Comparison of ENCODE assay signal across 1 cellular context in genomic region chr1:231065510-231066241, GRCh38.
TF ChIP-seq lines count a peak whose summit lies in the region.

No MANE protein-coding gene starts in this region.

TF ChIP-seq in K562, 482 proteins besides CTCF, POLR2A, EP300 and RAD21 (continued from another document and continues in another):
- TF ChIP-seq E4F1 (CRISPR knock-in tag; IDR thresholded peaks at IDR 0.05; ENCODE audit: borderline replicate concordance) (no peak), MBD2 (IDR thresholded peaks at IDR 0.05; ENCODE audit: borderline replicate concordance, low read depth) (no peak), ZBED1 (IDR thresholded peaks at IDR 0.05) (no peak), JUND (IDR thresholded peaks at IDR 0.05; ENCODE audit: borderline replicate concordance, low read depth, low read length) (peak; percentile 48), JUND (tag; IDR thresholded peaks at IDR 0.05; ENCODE audit: borderline replicate concordance, low read depth, low read length) (peak; percentile 50; the same call in 1 of the 3 replicates), CBX5 (IDR thresholded peaks at IDR 0.05; ENCODE audit: borderline replicate concordance, low read depth) (no peak), SMARCE1 (IDR thresholded peaks at IDR 0.05) (0 out of 2 replicates have a peak, but pooled peaks have one; percentile 65), USF2 (CRISPR knock-in tag; IDR thresholded peaks at IDR 0.05) (no peak), KAT7 (CRISPR knock-in tag; IDR thresholded peaks at IDR 0.05; ENCODE audit: borderline replicate concordance) (no peak), XRCC5 (IDR thresholded peaks at IDR 0.05; ENCODE audit: low read depth, low read length) (no peak), MNT (conservative IDR thresholded peaks at IDR 0.05) (peak in 1 of 2 experiments; percentile 46; a peak in 1 of 4 replicates), ZNF318 (IDR thresholded peaks at IDR 0.05; ENCODE audit: borderline replicate concordance in 1 of 2, low read depth in 1 of 2) (peak in 1 of 2 experiments; percentile 17; a peak in 1 of 4 replicates), HSF4 (CRISPR knock-in tag; IDR thresholded peaks at IDR 0.05; ENCODE audit: borderline replicate concordance) (no peak), SMAD3 (CRISPR knock-in tag; conservative IDR thresholded peaks at IDR 0.05) (no peak), DEAF1 (CRISPR knock-in tag; IDR thresholded peaks at IDR 0.05) (no peak), KDM4B (IDR thresholded peaks at IDR 0.05; ENCODE audit: borderline replicate concordance in 2 of 2, low read depth in 1 of 2) (no peak), TAL1 (IDR thresholded peaks at IDR 0.05) (peak; percentile 94), BRF2 (IDR thresholded peaks at IDR 0.05; ENCODE audit: borderline replicate concordance, insufficient read depth, insufficient read length) (no peak), TCF3 (CRISPR knock-in tag; IDR thresholded peaks at IDR 0.05) (peak; percentile 96), ZNF174 (CRISPR knock-in tag; IDR thresholded peaks at IDR 0.05) (no peak), BDP1 (IDR thresholded peaks at IDR 0.05; ENCODE audit: insufficient read depth, insufficient read length) (no peak), PCBP1 (IDR thresholded peaks at IDR 0.05; ENCODE audit: low read depth, low read length, poor library complexity, severe bottlenecking) (no peak), DLX4 (CRISPR knock-in tag; IDR thresholded peaks at IDR 0.05) (no peak), ARID2 (IDR thresholded peaks at IDR 0.05) (no peak), ZNF780A (CRISPR knock-in tag; IDR thresholded peaks at IDR 0.05) (no peak), PML (IDR thresholded peaks at IDR 0.05; ENCODE audit: low read length) (peak; percentile 63), FOXA1 (IDR thresholded peaks at IDR 0.05; ENCODE audit: borderline replicate concordance) (no peak), CREM (IDR thresholded peaks at IDR 0.05; ENCODE audit: low read depth) (peak; percentile 51; the same call in 1 of the 2 replicates), HDAC1 (IDR thresholded peaks at IDR 0.05) (no peak), TRIM25 (IDR thresholded peaks at IDR 0.05; ENCODE audit: borderline replicate concordance) (no peak), RBM25 (IDR thresholded peaks at IDR 0.05; ENCODE audit: low read depth, low read length, severe bottlenecking) (no peak), PHF8 (IDR thresholded peaks at IDR 0.05; ENCODE audit: borderline replicate concordance, low read length) (no peak), ZNF583 (CRISPR knock-in tag; IDR thresholded peaks at IDR 0.05) (peak; percentile 48; the same call in 1 of the 2 replicates), EP400 (IDR thresholded peaks at IDR 0.05) (peak; percentile 69), CBX2 (IDR thresholded peaks at IDR 0.05; ENCODE audit: insufficient read depth, low read length, poor library complexity, severe bottlenecking) (no peak), ZSCAN29 (IDR thresholded peaks at IDR 0.05) (no peak), SNRNP70 (optimal IDR thresholded peaks at IDR 0.05; ENCODE audit: low read depth, low read length) (no peak), CBFB (CRISPR knock-in tag; IDR thresholded peaks at IDR 0.05) (0 out of 2 replicates have a peak, but pooled peaks have one; percentile 66), SOX6 (IDR thresholded peaks at IDR 0.05) (peak; percentile 93), WHSC1 (IDR thresholded peaks at IDR 0.05; ENCODE audit: low read length) (no peak), SP1 (CRISPR knock-in tag; IDR thresholded peaks at IDR 0.05) (peak; percentile 57), ATF3 (IDR thresholded peaks at IDR 0.05) (peak; percentile 88; the same call in 1 of the 2 replicates), ATF3 (CRISPR knock-in tag; conservative IDR thresholded peaks at IDR 0.05) (0 out of 2 replicates have a peak, but pooled peaks have one; percentile 28), ZNF561 (CRISPR knock-in tag; conservative IDR thresholded peaks at IDR 0.05) (no peak; the same call in 1 of the 2 replicates), LCOR (CRISPR knock-in tag; IDR thresholded peaks at IDR 0.05) (no peak), ZNF212 (CRISPR knock-in tag; IDR thresholded peaks at IDR 0.05) (no peak), ZNF717 (CRISPR knock-in tag; IDR thresholded peaks at IDR 0.05) (no peak)
